Comparison of ENCODE assay signal across 8 cellular contexts in the genomic region with DNA sequence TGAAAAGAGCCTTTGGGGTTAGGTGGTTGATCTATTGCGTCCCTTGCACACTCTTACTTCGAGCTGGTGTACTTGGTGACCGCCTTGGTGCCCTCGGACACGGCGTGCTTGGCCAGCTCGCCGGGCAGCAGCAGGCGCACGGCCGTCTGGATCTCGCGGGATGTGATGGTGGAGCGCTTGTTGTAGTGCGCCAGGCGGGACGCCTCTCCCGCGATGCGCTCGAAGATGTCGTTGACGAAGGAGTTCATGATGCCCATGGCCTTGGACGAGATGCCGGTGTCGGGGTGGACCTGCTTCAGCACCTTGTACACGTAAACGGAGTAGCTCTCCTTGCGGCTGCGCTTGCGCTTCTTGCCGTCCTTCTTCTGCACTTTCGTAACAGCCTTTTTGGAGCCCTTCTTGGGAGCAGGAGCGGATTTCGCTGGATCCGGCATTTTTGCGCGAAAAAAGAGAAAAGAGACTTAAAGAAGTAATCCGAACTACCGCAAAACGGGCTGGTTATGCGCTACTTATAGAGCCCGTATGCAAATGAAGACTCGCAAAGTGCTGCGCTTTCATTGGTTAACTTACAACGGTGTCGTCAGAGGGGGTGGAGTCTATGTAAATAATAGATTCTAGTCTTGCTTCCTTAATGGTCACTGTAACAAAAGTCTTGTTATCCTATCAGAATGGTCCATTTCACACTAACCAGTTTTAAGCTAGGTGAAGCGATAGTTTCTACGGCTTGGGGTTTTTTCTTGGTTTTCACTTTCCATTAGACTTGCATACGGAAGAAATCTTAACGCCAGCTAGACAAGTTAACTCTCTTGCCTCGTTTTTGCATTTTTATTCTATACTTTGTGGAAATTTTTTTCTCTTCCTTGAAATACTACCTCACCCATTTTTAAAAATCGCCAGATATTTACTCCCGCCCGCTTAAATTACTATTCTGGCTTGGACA. TPM values are rescaled to one million over a fixed set of nuclear protein-coding genes. Genes with fewer than 3 reads are reported as not detected.
DNase-seq lines count a peak whose midpoint lies in the region; ATAC-seq and TF ChIP-seq lines count a peak whose summit lies in the region.
"Not testable (repeated sequence)": the region's sequence is repeated elsewhere in the genome, so short reads cannot be mapped to it uniquely, and the experiment has no call there.

No MANE protein-coding gene starts in this region.

- H4K20me1 ChIP-seq in PC-3 (ENCODE audit: low read length) = not testable (repeated sequence)

- not testable (repeated sequence) for H3K9me2 ChIP-seq in PC-3 (replicated peaks; ENCODE audit: low read length)

- not testable (repeated sequence) for H2AFZ ChIP-seq in PC-3 (ENCODE audit: low read length)

- not testable (repeated sequence) for H3K27me3 ChIP-seq in PC-3 (ENCODE audit: low read length); muscle layer of duodenum (ENCODE audit: low read depth, low read length)

- peak overlapping the region; percentile 85 for H3K4me2 ChIP-seq in PC-3 (ENCODE audit: low read length)

- H3K36me3 ChIP-seq in PC-3 (ENCODE audit: low read depth, low read length); muscle layer of duodenum (ENCODE audit: control insufficient read depth in 1 of 2, insufficient read depth in 2 of 2, low read length in 2 of 2): not testable (repeated sequence)

- ATAC-seq in GM21717 (IDR thresholded peaks at IDR 0.05; ENCODE audit: unreplicated experiment) (peak; percentile 82), PC-3 (peak; percentile 76), esophagus mucosa (peak; percentile 95)

- H3K4me1 ChIP-seq in PC-3 (ENCODE audit: insufficient read depth, low read length); muscle layer of duodenum (ENCODE audit: control insufficient read depth in 1 of 2, insufficient read depth in 2 of 2, low read length in 2 of 2): not testable (repeated sequence)

- H3F3A ChIP-seq in PC-3 (ENCODE audit: low read length, unreplicated experiment) = not testable (repeated sequence)

- H3K9me3 ChIP-seq in PC-3 (ENCODE audit: low read length); muscle layer of duodenum (ENCODE audit: control insufficient read depth in 1 of 2, low read length in 2 of 2): not testable (repeated sequence)

- CTCF ChIA-PET in PC-3 (lab: Charles Lee) = not testable (repeated sequence)

- peak overlapping the region; percentile 74 for H3K9ac ChIP-seq in PC-3 (ENCODE audit: low read length)

- H3K27ac ChIP-seq in PC-3 (ENCODE audit: low read length) (peak overlapping the region; percentile 61), muscle layer of duodenum (ENCODE audit: low read length) (peak overlapping the region; percentile 51)

- DNase-seq in DMS153 (lab: John Stamatoyannopoulos, UW) (peak; percentile 98), KBM-7 (peak; percentile 96), PC-3 (peak; percentile 98)
- DNase-seq in activated T-cell treated with anti-CD3 and anti-CD28 coated beads, Interleukin-2, amount 50 U/mL, for 1 hour = peak; percentile 77
- peak; percentile 83 for DNase-seq in stimulated activated CD8-positive, alpha-beta memory T cell treated with anti-CD3 and anti-CD28 coated beads, Interleukin-4, amount 100 ng/mL, for 48 hours

- TSS peak; percentile 69 for BruUV-seq in PC-3 (replicated peaks; lab: Mats Ljungman, UMichigan)

- in situ Hi-C loops in KBM-7 (cut with MboI; ENCODE audit: low pct_unique_long_range_greater_than_20kb, low sequenced_read_pairs) = not testable (repeated sequence)

- peak overlapping the region; percentile 67 for H3K4me3 ChIP-seq in PC-3 (ENCODE audit: low read length)
- peak overlapping the region; percentile 42 to 53 for H3K4me3 ChIP-seq in muscle layer of duodenum (ENCODE audit: low read depth in 1 of 2, low read length in 2 of 2)

- not testable (repeated sequence) for H3K79me2 ChIP-seq in PC-3 (ENCODE audit: low read length)

- POLR2A ChIA-PET in PC-3 (lab: Charles Lee; ENCODE audit: unreplicated experiment) = not testable (repeated sequence)

- intact Hi-C loops in PC-3 (cut with micrococcal nuclease) = not testable (repeated sequence)

- not testable (repeated sequence) for TF ChIP-seq CTCF in PC-3 (conservative IDR thresholded peaks at IDR 0.05; ENCODE audit: low read depth, low read length)

RNA-seq across cellular contexts. Expression of gene FCGR1A, which starts 29.7 kb away (rescaled TPM):
- not detected in 2 replicates for total RNA-seq in PC-3 (2014; rRNA removed)
- 0.40 TPM for total RNA-seq in esophagus mucosa

Comparison
In these comparisons a context has a peak if more than half of its experiments do, and no peak if none do; other contexts are left out.
1. Peak in every context shown above with its lines: DNase-seq, ATAC-seq, H3K4me3 ChIP-seq and H3K27ac ChIP-seq.